ENCODE assay signal across 8 cellular contexts in genomic region chr18:11857177-11857887, GRCh38. TPM values are rescaled to one million over a fixed set of nuclear protein-coding genes. Genes with fewer than 3 reads are reported as not detected.
DNase-seq lines count a peak whose midpoint lies in the region; ATAC-seq lines count a peak whose summit lies in the region.

No MANE protein-coding gene starts in this region.

- H3K36me3 Mint-ChIP-seq in natural killer cell treated with Interleukin-12 subunit alpha and Interleukin-12 subunit beta and Interleukin-15 and Interleukin-18, amount 100 ng/mL, for 72 hours, result no peaks in the 10 kb centered on the region

- DNase-seq in HCEC 1CT (peak; percentile 100), SHP77 (lab: John Stamatoyannopoulos, UW) (peak; percentile 78 to 82), fibroblast of the conjunctiva (ENCODE audit: low read depth) (peak; percentile 88), occipital lobe (lab: John Stamatoyannopoulos, UW) (peak; percentile 54), NCI-H345 treated with DMSO at 0.1 percent for 48 hours (lab: John Stamatoyannopoulos, UW; ENCODE audit: unreplicated experiment) (no peak), cortex of kidney (lab: John Stamatoyannopoulos, UW) (no peak)
- DNase-seq in natural killer cell treated with Interleukin-12 subunit alpha and Interleukin-12 subunit beta and Interleukin-15 and Interleukin-18, amount 100 ng/mL, for 72 hours (ENCODE audit: low spot score), result no peak

- no peaks in the 10 kb centered on the region for H3K27me3 Mint-ChIP-seq in natural killer cell treated with Interleukin-12 subunit alpha and Interleukin-12 subunit beta and Interleukin-15 and Interleukin-18, amount 100 ng/mL, for 72 hours

- H3K4me1 Mint-ChIP-seq in natural killer cell treated with Interleukin-12 subunit alpha and Interleukin-12 subunit beta and Interleukin-15 and Interleukin-18, amount 100 ng/mL, for 72 hours (ENCODE audit: low read depth in 2 of 2), result peaks cover 1 to 2% of the 10 kb centered on the region in 2 donors

- no peak for ATAC-seq in HG03135 (IDR thresholded peaks at IDR 0.05; ENCODE audit: unreplicated experiment)
- no peak for ATAC-seq in natural killer cell treated with Interleukin-12 subunit alpha and Interleukin-12 subunit beta and Interleukin-15 and Interleukin-18, amount 100 ng/mL, for 72 hours

- H3K27ac Mint-ChIP-seq in natural killer cell treated with Interleukin-12 subunit alpha and Interleukin-12 subunit beta and Interleukin-15 and Interleukin-18, amount 100 ng/mL, for 72 hours, result no peak overlapping the region

- H3K9me3 Mint-ChIP-seq in natural killer cell treated with Interleukin-12 subunit alpha and Interleukin-12 subunit beta and Interleukin-15 and Interleukin-18, amount 100 ng/mL, for 72 hours, result no peaks in the 10 kb centered on the region

- H3K4me3 Mint-ChIP-seq in natural killer cell treated with Interleukin-12 subunit alpha and Interleukin-12 subunit beta and Interleukin-15 and Interleukin-18, amount 100 ng/mL, for 72 hours, result no peak overlapping the region

RNA-seq across cellular contexts. Expression of gene CHMP1B, which starts 6.1 kb away (rescaled TPM):
- total RNA-seq in occipital lobe, result 68.8 TPM
- 10 to 100 TPM; 19.3 to 25.7 TPM for total RNA-seq in natural killer cell treated with Interleukin-12 subunit alpha and Interleukin-12 subunit beta and Interleukin-15 and Interleukin-18, amount 100 ng/mL, for 72 hours

RNA-seq across cellular contexts. Expression of gene MPPE1, which starts 50.8 kb away (rescaled TPM):
- total RNA-seq in occipital lobe, result 17.6 TPM
- total RNA-seq in natural killer cell treated with Interleukin-12 subunit alpha and Interleukin-12 subunit beta and Interleukin-15 and Interleukin-18, amount 100 ng/mL, for 72 hours, result 10 to 100 TPM; 45.5 to 54.7 TPM

Comparison
In these comparisons a context has a peak if more than half of its experiments do, and no peak if none do; other contexts are left out.
1. DNase-seq: peak in HCEC 1CT (single experiment), SHP77 (2 of 2), fibroblast of the conjunctiva (single experiment) and occipital lobe (single experiment); none in NCI-H345 treated with DMSO at 0.1 percent for 48 hours (single experiment), natural killer cell treated with Interleukin-12 subunit alpha and Interleukin-12 subunit beta and Interleukin-15 and Interleukin-18, amount 100 ng/mL, for 72 hours (single experiment) and cortex of kidney (single experiment).